ENCODE assay signal across 1 cellular context in genomic region chr1:9816199-9816598, GRCh38.
TF ChIP-seq lines count a peak whose summit lies in the region.

No MANE protein-coding gene starts in this region.

TF ChIP-seq in GM23338, 12 proteins besides CTCF, POLR2A, EP300 and RAD21 (continued from another document):
- TF ChIP-seq ZNF462 (CRISPR knock-in tag; IDR thresholded peaks at IDR 0.05) (no peak), ZNF331 (CRISPR knock-in tag; IDR thresholded peaks at IDR 0.05; ENCODE audit: low read depth) (no peak), ETS1 (IDR thresholded peaks at IDR 0.05) (no peak), ZNF114 (CRISPR knock-in tag; IDR thresholded peaks at IDR 0.05) (no peak), CREB1 (CRISPR knock-in tag; IDR thresholded peaks at IDR 0.05; ENCODE audit: low read depth) (no peak), NANOG (IDR thresholded peaks at IDR 0.05; ENCODE audit: borderline replicate concordance) (no peak), REST (IDR thresholded peaks at IDR 0.05; ENCODE audit: unreplicated experiment) (no peak)
